Comparison of ENCODE assay signal across 8 cellular contexts in genomic region chr19:16566161-16566560, GRCh38. TPM values are rescaled to one million over a fixed set of nuclear protein-coding genes. Genes with fewer than 3 reads are reported as not detected.
DNase-seq lines count a peak whose midpoint lies in the region; ATAC-seq and TF ChIP-seq lines count a peak whose summit lies in the region.

No MANE protein-coding gene starts in this region.

- no peak for TF ChIP-seq CTCF in colonic mucosa (IDR thresholded peaks at IDR 0.05)

- no peaks in the 10 kb centered on the region for H3K9me3 ChIP-seq in colonic mucosa

- no peaks in the 10 kb centered on the region for H3K27me3 ChIP-seq in colonic mucosa

- intact Hi-C loops in colonic mucosa (cut with DNase I) = no loop called here

- no peak overlapping the region for H3K9ac ChIP-seq in colonic mucosa (ENCODE audit: low read depth in 2 of 2, low read length in 2 of 2)

- H3K36me3 ChIP-seq in colonic mucosa = peaks cover 7% of the 10 kb centered on the region

- peak overlapping the region; percentile 24 for H3K27ac ChIP-seq in colonic mucosa

- H3K4me3 ChIP-seq in colonic mucosa = no peak overlapping the region

- DNase-seq in GDM1 (lab: John Stamatoyannopoulos, UW) = peak; percentile 77
- DNase-seq in activated CD4-positive, alpha-beta T cell treated with anti-CD3 and anti-CD28 coated beads, Interleukin-2, amount 50 U/mL, for 48 hours = peak; percentile 62 to 67
- DNase-seq in colonic mucosa = peak; percentile 42
- peak; percentile 75 for DNase-seq in stimulated activated CD4-positive, alpha-beta T cell treated with anti-CD3 and anti-CD28 coated beads, Interleukin-15, amount 100 ng/mL, for 24 hours
- no peak for DNase-seq in NCI-H146 (lab: John Stamatoyannopoulos, UW)
- DNase-seq in DMS 273 (lab: John Stamatoyannopoulos, UW; ENCODE audit: unreplicated experiment) = no peak
- no peak for DNase-seq in NCI-H1417 treated with DMSO at 0.1 percent for 48 hours (lab: John Stamatoyannopoulos, UW)

- no peak for ATAC-seq in GM21619 (IDR thresholded peaks at IDR 0.05; ENCODE audit: unreplicated experiment)

- H3K4me1 ChIP-seq in colonic mucosa = no peaks in the 10 kb centered on the region

RNA-seq across cellular contexts. Expression of gene SLC35E1, which starts 6.1 kb away (rescaled TPM):
- 10 to 100 TPM; 44.4 to 47.7 TPM for total RNA-seq in colonic mucosa

RNA-seq across cellular contexts. Expression of gene CHERP, which starts 23.9 kb away (rescaled TPM):
- 10 to 100 TPM; 35.2 to 54.0 TPM for total RNA-seq in colonic mucosa

Comparison
In these comparisons a context has a peak if more than half of its experiments do, and no peak if none do; other contexts are left out.
1. DNase-seq: peak in GDM1 (single experiment), activated CD4-positive, alpha-beta T cell treated with anti-CD3 and anti-CD28 coated beads, Interleukin-2, amount 50 U/mL, for 48 hours (2 of 2), colonic mucosa (single experiment) and stimulated activated CD4-positive, alpha-beta T cell treated with anti-CD3 and anti-CD28 coated beads, Interleukin-15, amount 100 ng/mL, for 24 hours (single experiment); none in NCI-H146 (single experiment), DMS 273 (single experiment) and NCI-H1417 treated with DMSO at 0.1 percent for 48 hours (single experiment).